28 cellular contexts compared by ENCODE assay signal in the genomic region with DNA sequence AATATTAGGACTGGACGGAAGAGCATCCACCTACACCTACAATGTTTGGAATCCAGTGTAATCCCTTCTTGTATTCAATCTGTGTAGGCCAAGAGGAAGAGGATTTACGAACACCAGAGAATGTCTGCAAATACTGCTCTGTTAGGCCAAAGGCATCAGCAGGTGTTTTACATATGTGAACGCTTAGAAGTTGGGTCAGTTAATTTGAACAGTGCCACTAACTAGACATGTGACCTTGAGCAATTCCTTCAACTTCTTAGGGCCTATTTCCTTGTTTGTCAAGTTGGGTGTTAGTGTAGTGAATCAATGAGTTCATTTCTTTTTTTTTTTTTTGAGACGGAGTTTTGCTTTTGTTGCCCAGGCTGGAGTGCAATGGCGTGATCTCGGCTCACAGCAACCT. TPM values are rescaled to one million over a fixed set of nuclear protein-coding genes. Genes with fewer than 3 reads are reported as not detected.
"Had no signal": no experiment of that assay in that cellular context is flagged by ENCODE, and none has a peak within 500 bp of the region (broad histone marks: within the 10 kb centered on the region; RNA-seq: fewer than 3 reads in every experiment).

No MANE protein-coding gene starts in this region.

- H3K9me3 Mint-ChIP-seq: central memory CD8-positive, alpha-beta T cell; memory B cell; naive B cell; nephron; neural progenitor cell; stimulated activated effector memory CD8-positive, alpha-beta T cell treated with anti-CD3 and anti-CD28 coated beads, Interleukin-12 subunit alpha, Interleukin-12 subunit beta, amount 100 ng/mL, for 72 hours had no signal

- ATAC-seq: right cardiac atrium; stimulated activated effector memory CD8-positive, alpha-beta T cell treated with anti-CD3 and anti-CD28 coated beads, Interleukin-12 subunit alpha, Interleukin-12 subunit beta, amount 100 ng/mL, for 72 hours had no signal

- H3K27me3 ChIP-seq: esophagus squamous epithelium, neural progenitor cell, sigmoid colon, stomach, thyroid gland had no signal

- DNase-seq: dermis blood vessel endothelial cell; effector memory CD4-positive, alpha-beta T cell; erythroblast; esophagus squamous epithelium; head of caudate nucleus; hippocampal formation; naive B cell; right cardiac atrium; sigmoid colon; stimulated activated CD4-positive, alpha-beta T cell treated with anti-CD3 and anti-CD28 coated beads, Interleukin-2, amount 100 ng/mL, for 24 hours; stimulated activated CD4-positive, alpha-beta T cell treated with anti-CD3 and anti-CD28 coated beads, Interleukin-4, amount 100 ng/mL, for 24 hours; stimulated activated naive CD4-positive, alpha-beta T cell treated with Interleukin-2 at 50 U/mL for 16 hours; stomach; thyroid gland; trophoblast cell had no signal

- H3K4me1 ChIP-seq: esophagus squamous epithelium, neural progenitor cell, prostate gland, sigmoid colon, thyroid gland had no signal

- H3K4me1 Mint-ChIP-seq: central memory CD8-positive, alpha-beta T cell; memory B cell; naive B cell; neural progenitor cell; stimulated activated effector memory CD8-positive, alpha-beta T cell treated with anti-CD3 and anti-CD28 coated beads, Interleukin-12 subunit alpha, Interleukin-12 subunit beta, amount 100 ng/mL, for 72 hours had no signal

- H3K36me3 Mint-ChIP-seq: neural progenitor cell; stimulated activated effector memory CD8-positive, alpha-beta T cell treated with anti-CD3 and anti-CD28 coated beads, Interleukin-12 subunit alpha, Interleukin-12 subunit beta, amount 100 ng/mL, for 72 hours had no signal

- H3K27ac Mint-ChIP-seq: memory B cell; naive B cell; nephron; neural progenitor cell; stimulated activated effector memory CD8-positive, alpha-beta T cell treated with anti-CD3 and anti-CD28 coated beads, Interleukin-12 subunit alpha, Interleukin-12 subunit beta, amount 100 ng/mL, for 72 hours had no signal

- H3K9me3 ChIP-seq: esophagus squamous epithelium, prostate gland, sigmoid colon, stomach, thyroid gland had no signal

- H3K4me3 ChIP-seq: coronary artery, esophagus squamous epithelium, lung, neural progenitor cell, prostate gland, sigmoid colon, stomach, thyroid gland had no signal

- H3K4me3 Mint-ChIP-seq: central memory CD8-positive, alpha-beta T cell; memory B cell; naive B cell; nephron; neural progenitor cell; stimulated activated effector memory CD8-positive, alpha-beta T cell treated with anti-CD3 and anti-CD28 coated beads, Interleukin-12 subunit alpha, Interleukin-12 subunit beta, amount 100 ng/mL, for 72 hours had no signal

- H3K27ac ChIP-seq: coronary artery, esophagus squamous epithelium, neural progenitor cell, prostate gland, sigmoid colon, thyroid gland had no signal

- H3K36me3 ChIP-seq: esophagus squamous epithelium, neural progenitor cell, prostate gland, sigmoid colon, stomach, thyroid gland had no signal

RNA-seq across cellular contexts. Expression of a gene that starts 35.4 kb away (rescaled TPM):
- total RNA-seq: dermis blood vessel endothelial cell, esophagus squamous epithelium, frontal cortex, mononuclear cell, renal cortical epithelial cell, sigmoid colon, subcutaneous adipose tissue, temporal lobe had no signal
